In genomic region chr7:129607471-129608120, GRCh38 we compare ENCODE assay signal across 9 cellular contexts. TPM values are rescaled to one million over a fixed set of nuclear protein-coding genes. Genes with fewer than 3 reads are reported as not detected.
DNase-seq lines count a peak whose midpoint lies in the region; ATAC-seq and TF ChIP-seq lines count a peak whose summit lies in the region.
"Had no signal": no experiment of that assay in that cellular context is flagged by ENCODE, and none has a peak within 500 bp of the region (broad histone marks: within the 10 kb centered on the region; RNA-seq: fewer than 3 reads in every experiment).

No MANE protein-coding gene starts in this region.

- peaks cover 38% of the 10 kb centered on the region for H3K4me1 Mint-ChIP-seq in CD8-positive, alpha-beta T cell (ENCODE audit: low read depth)

- H3K27me3 ChIP-seq in CD8-positive, alpha-beta T cell (ENCODE audit: insufficient read depth, low read length): no peaks in the 10 kb centered on the region
- H3K27me3 ChIP-seq in neutrophil: no peaks in the 10 kb centered on the region
- H3K27me3 ChIP-seq: SJSA1 had no signal

- peaks cover 14% of the 10 kb centered on the region for H3K4me1 ChIP-seq in CD8-positive, alpha-beta T cell (ENCODE audit: insufficient read depth, low read length)
- H3K4me1 ChIP-seq in HEK293 (ENCODE audit: control insufficient read depth, insufficient read depth, low read length): no peaks in the 10 kb centered on the region
- peaks cover 50 to 56% of the 10 kb centered on the region in 2 experiments for H3K4me1 ChIP-seq in neutrophil (ENCODE audit: control insufficient read depth in 1 of 2, insufficient read depth in 1 of 2, low read depth in 1 of 2, low read length in 1 of 2)

- H3K27me3 Mint-ChIP-seq in CD8-positive, alpha-beta T cell (ENCODE audit: low read depth): no peaks in the 10 kb centered on the region

- H3K9me3 Mint-ChIP-seq in CD8-positive, alpha-beta T cell: no peaks in the 10 kb centered on the region

- no peak overlapping the region for H3K4me3 ChIP-seq in CD8-positive, alpha-beta T cell (ENCODE audit: low read depth, low read length)
- H3K4me3 ChIP-seq in HEK293 (ENCODE audit: low read depth, low read length): no peak overlapping the region
- H3K4me3 ChIP-seq in neutrophil (ENCODE audit: low read depth in 1 of 2, low read length in 1 of 2): no peak overlapping the region
- H3K4me3 ChIP-seq: SJSA1 had no signal

- no peak for ATAC-seq in CD8-positive, alpha-beta T cell
- ATAC-seq in GM18511 (IDR thresholded peaks at IDR 0.05; ENCODE audit: unreplicated experiment): no peak

- H3K4me3 Mint-ChIP-seq in CD8-positive, alpha-beta T cell: no peak overlapping the region

- H3K9me3 ChIP-seq in CD8-positive, alpha-beta T cell (ENCODE audit: low read length): no peaks in the 10 kb centered on the region
- no peaks in the 10 kb centered on the region for H3K9me3 ChIP-seq in HEK293 (ENCODE audit: control insufficient read depth, insufficient read depth, low read depth, low read length)
- H3K9me3 ChIP-seq in neutrophil: no peaks in the 10 kb centered on the region
- H3K9me3 ChIP-seq: SJSA1 had no signal

- H3K27ac Mint-ChIP-seq in CD8-positive, alpha-beta T cell: no peak overlapping the region

- CTCF ChIA-PET in CD8-positive, alpha-beta T cell (lab: Charles Lee): interaction anchor here (0.5 to 1.5 kb wide), 4 partner anchors 14 to 235 kb away, joined by 3 to 6 read pairs (median 3); no protein-coding TSS in a partner anchor
- CTCF ChIA-PET in HEK293 (lab: Yijun Ruan, JAX): interaction anchor here (0.5 to 2.0 kb wide), 15 partner anchors 9 to 240 kb away, joined by 3 to 9 read pairs (median 5); no protein-coding TSS in a partner anchor

- peak; percentile 41 for TF ChIP-seq CTCF in CD8-positive, alpha-beta T cell (IDR thresholded peaks at IDR 0.05)
- TF ChIP-seq CTCF in HEK293 (tag by site-specific recombination; IDR thresholded peaks at IDR 0.05) (peak; percentile 65), neutrophil (IDR thresholded peaks at IDR 0.05) (peak; percentile 40)

- POLR2A ChIA-PET in CD8-positive, alpha-beta T cell (lab: Charles Lee): no interaction called here
- POLR2A ChIA-PET in HEK293 (lab: Yijun Ruan, JAX): interaction anchor here (0.7 to 1.0 kb wide), 3 partner anchors 9 to 206 kb away, joined by 4 to 5 read pairs (median 4); no protein-coding TSS in a partner anchor

- no peak overlapping the region for H3K27ac ChIP-seq in CD8-positive, alpha-beta T cell (ENCODE audit: low read depth, low read length)
- H3K27ac ChIP-seq in HEK293 (ENCODE audit: extremely low read depth, low read depth, low read length) (no peak overlapping the region), neutrophil (peak overlapping the region; percentile 91)
- H3K27ac ChIP-seq: SJSA1 had no signal

- no peaks in the 10 kb centered on the region for H3K36me3 ChIP-seq in CD8-positive, alpha-beta T cell (ENCODE audit: insufficient read depth, low read length)
- peaks cover 0 to 21% of the 10 kb centered on the region in 2 experiments; a peak in 1 of 3 replicates for H3K36me3 ChIP-seq in HEK293 (ENCODE audit: control insufficient read depth in 2 of 2, insufficient read depth in 1 of 2, low read length in 2 of 2)
- no peaks in the 10 kb centered on the region for H3K36me3 ChIP-seq in neutrophil

- peak in 4 of 7 experiments; percentile 46 to 55 (median 49) for DNase-seq in CD8-positive, alpha-beta T cell
- DNase-seq in SKM-1 treated with dmso at 0.1 percent for 144 hours (lab: John Stamatoyannopoulos, UW; ENCODE audit: unreplicated experiment) (peak; percentile 49), cerebellum (ENCODE audit: low spot score) (no peak), posterior vena cava (ENCODE audit: low spot score) (no peak)
- peak; percentile 24 for DNase-seq in central memory CD4-positive, alpha-beta T cell

- intact Hi-C loops in CD8-positive, alpha-beta T cell (cut with DNase I, micrococcal nuclease): loop anchor here in 1 of 2 experiments (10.0 kb wide), 1 partner anchor 743 kb away; the partner anchor contains the start of gene ATP6V1F
- intact Hi-C loops in posterior vena cava (cut with DNase I): no loop called here

- H3K36me3 Mint-ChIP-seq in CD8-positive, alpha-beta T cell: peaks cover 22% of the 10 kb centered on the region

TF ChIP-seq in HEK293, 187 proteins besides CTCF, POLR2A, EP300 and RAD21:
- TF ChIP-seq ZNF654 (tag by site-specific recombination; IDR thresholded peaks at IDR 0.05; ENCODE audit: low read depth) (peak; percentile 54), KLF9 (tag by site-specific recombination; IDR thresholded peaks at IDR 0.05; ENCODE audit: low read depth) (no peak)

RNA-seq across cellular contexts. Expression of gene NRF1, which starts 3.9 kb away (rescaled TPM):
- total RNA-seq in CD8-positive, alpha-beta T cell: 10 to 100 TPM; 31.9 to 34.9 TPM
- total RNA-seq in cerebellum (28.3 TPM), posterior vena cava (10 to 100 TPM; 11.7 to 13.8 TPM)

Comparison
In these comparisons a context has a peak if more than half of its experiments do, and no peak if none do; other contexts are left out.
1. DNase-seq: peak in CD8-positive, alpha-beta T cell (4 of 7), SKM-1 treated with dmso at 0.1 percent for 144 hours (single experiment) and central memory CD4-positive, alpha-beta T cell (single experiment); none in cerebellum (single experiment) and posterior vena cava (single experiment).
2. Peak in every context shown above with its lines, with median percentiles within 50 percentile points of each other: CTCF ChIP-seq.